Comparison of ENCODE assay signal across 16 cellular contexts in the genomic region with DNA sequence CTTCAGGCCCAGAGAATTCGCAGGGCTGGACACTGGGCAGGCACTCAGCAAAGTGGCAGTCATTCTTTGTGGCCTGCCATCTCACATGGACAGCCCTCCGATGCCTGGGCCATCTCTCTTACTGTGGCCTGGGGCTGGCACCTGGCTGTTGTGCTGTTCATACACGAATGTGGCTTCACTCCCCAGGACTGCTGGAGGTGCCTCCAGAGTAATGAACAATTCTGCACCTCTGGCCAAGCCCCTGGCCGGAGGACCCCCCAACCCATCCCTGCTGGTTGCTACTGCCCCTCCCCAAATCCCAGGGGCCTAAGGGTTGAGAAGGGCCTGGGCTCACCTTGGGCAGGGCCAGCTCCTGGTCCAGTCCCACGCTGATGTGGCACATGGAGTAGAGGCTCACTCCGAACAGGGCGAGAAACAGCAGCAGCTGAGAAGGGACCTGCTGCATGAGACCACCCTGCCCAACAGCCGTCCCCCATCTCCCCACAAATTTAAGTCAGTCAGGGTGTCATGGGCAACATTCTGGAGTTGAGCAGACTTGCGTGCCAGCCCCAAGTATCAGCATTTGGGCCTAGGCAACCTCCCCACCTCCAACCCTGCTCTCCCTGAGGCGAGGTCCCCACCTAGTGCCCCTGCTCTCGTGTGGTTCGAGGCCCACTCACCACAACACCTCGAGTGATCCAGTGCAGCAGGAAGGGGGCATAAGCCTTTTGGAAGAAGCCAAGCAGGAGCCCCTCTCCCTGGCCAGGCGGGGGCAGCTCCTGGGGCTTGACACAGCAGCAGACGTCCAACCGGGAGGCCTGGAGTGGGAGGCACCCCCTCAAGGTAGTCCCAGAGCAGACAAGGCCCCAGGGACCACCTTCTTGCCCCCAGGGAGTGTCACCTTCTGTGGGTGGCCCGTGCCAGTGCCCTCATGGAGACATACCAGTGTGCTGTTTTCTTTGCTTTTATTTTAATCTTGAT. TPM values are rescaled to one million over a fixed set of nuclear protein-coding genes. Genes with fewer than 3 reads are reported as not detected.
DNase-seq lines count a peak whose midpoint lies in the region; ATAC-seq and TF ChIP-seq lines count a peak whose summit lies in the region.
"Had no signal": no experiment of that assay in that cellular context is flagged by ENCODE, and none has a peak within 500 bp of the region (broad histone marks: within the 10 kb centered on the region; RNA-seq: fewer than 3 reads in every experiment).

No MANE protein-coding gene starts in this region.

- no peak overlapping the region for H2BK5ac ChIP-seq in IMR-90 (ENCODE audit: low read depth, low read length, poor library complexity, severe bottlenecking)

- CTCF ChIA-PET in IMR-90 (lab: Yijun Ruan, JAX), result no interaction called here

- H3K4me3 ChIP-seq in IMR-90 (ENCODE audit: insufficient read depth, low read depth, low read length) (no peak overlapping the region), stomach (no peak overlapping the region)

- peaks cover 16% of the 10 kb centered on the region for H3K4me1 ChIP-seq in IMR-90 (ENCODE audit: control insufficient read depth, insufficient read depth, low read length)
- peaks cover 0 to 11% (median 2%) of the 10 kb centered on the region in 4 donors for H3K4me1 ChIP-seq in stomach

- H3K18ac ChIP-seq in IMR-90 (ENCODE audit: low read depth, low read length), result no peak overlapping the region

- no peak overlapping the region for H2AK9ac ChIP-seq in IMR-90 (replicated peaks; ENCODE audit: low read depth, low read length, poor library complexity)

- ATAC-seq in IMR-90 (ENCODE audit: low read depth) (no peak), HG03521 (IDR thresholded peaks at IDR 0.05; ENCODE audit: unreplicated experiment) (no peak), GM19467 (IDR thresholded peaks at IDR 0.05; ENCODE audit: unreplicated experiment) (no peak)

- H3K9me3 ChIP-seq in IMR-90 (ENCODE audit: control insufficient read depth, insufficient read depth, low read length) (no peaks in the 10 kb centered on the region), stomach (peaks cover 0 to 7% (median 5%) of the 10 kb centered on the region in 4 donors)

- TF ChIP-seq CTCF in IMR-90 (conservative IDR thresholded peaks at IDR 0.05; ENCODE audit: low read depth, low read length), result no peak
- TF ChIP-seq CTCF in stomach (IDR thresholded peaks at IDR 0.05), result no peak

- intact Hi-C loops in IMR-90 (cut with micrococcal nuclease), result no loop called here
- intact Hi-C loops in stomach (cut with DNase I; ENCODE audit: low total_unique reads), result no loop called here

- H4K20me1 ChIP-seq in IMR-90 (ENCODE audit: insufficient read depth, low read length), result no peaks in the 10 kb centered on the region

- no peak for TF ChIP-seq POLR2A in IMR-90 (IDR thresholded peaks at IDR 0.05; ENCODE audit: low read depth, low read length)
- TF ChIP-seq POLR2A in stomach (IDR thresholded peaks at IDR 0.05), result no peak

- H2AFZ ChIP-seq in IMR-90 (replicated peaks; ENCODE audit: low read length, poor library complexity), result peak overlapping the region; percentile 41

- H3K36me3 ChIP-seq in IMR-90 (ENCODE audit: control insufficient read depth, insufficient read depth, low read length), result no peaks in the 10 kb centered on the region
- H3K36me3 ChIP-seq in stomach, result no peaks in the 10 kb centered on the region

- dilution Hi-C loops in IMR-90 (cut with HindIII; ENCODE audit: low sequenced_read_pairs, unreplicated experiment), result no loop called here

- no peak overlapping the region for H2BK120ac ChIP-seq in IMR-90 (ENCODE audit: low read depth, low read length)

- no peak overlapping the region for H2BK15ac ChIP-seq in IMR-90 (ENCODE audit: low read depth, low read length)

- H3K9ac ChIP-seq in IMR-90 (ENCODE audit: low read depth, low read length), result no peak overlapping the region

- H3K27me3 ChIP-seq in IMR-90 (ENCODE audit: control insufficient read depth, insufficient read depth, low read length), result no peaks in the 10 kb centered on the region
- no peaks in the 10 kb centered on the region for H3K27me3 ChIP-seq in stomach

- H3K23ac ChIP-seq in IMR-90 (ENCODE audit: low read depth, low read length), result no peak overlapping the region

- no peak overlapping the region for H4K8ac ChIP-seq in IMR-90 (ENCODE audit: low read depth in 2 of 2, low read length in 2 of 2)

- no peak overlapping the region for H3K27ac ChIP-seq in IMR-90 (ENCODE audit: insufficient read depth, low read length)
- H3K27ac ChIP-seq in stomach, result no peak overlapping the region
- H3K27ac ChIP-seq: RWPE1 had no signal

- in situ Hi-C loops in IMR-90 (cut with MboI; ENCODE audit: low sequenced_read_pairs), result no loop called here

- H3K79me1 ChIP-seq in IMR-90 (ENCODE audit: low read depth in 1 of 2, low read length in 2 of 2), result no peaks in the 10 kb centered on the region

- POLR2A ChIA-PET in IMR-90 (lab: Charles Lee; ENCODE audit: unreplicated experiment), result no interaction called here

- H3K14ac ChIP-seq in IMR-90 (replicated peaks; ENCODE audit: low read depth, low read length), result no peak overlapping the region

- no peak overlapping the region for H2BK20ac ChIP-seq in IMR-90 (ENCODE audit: low read depth, low read length)

- H3K4me2 ChIP-seq in IMR-90 (ENCODE audit: low read depth, low read length), result no peak overlapping the region

- no peak overlapping the region; the same call in none of the 2 replicates for H2AK5ac ChIP-seq in IMR-90 (ENCODE audit: low read depth, low read length)

- BruUV-seq in IMR-90 (replicated peaks; lab: Mats Ljungman, UMichigan), result no TSS peak

- no peak overlapping the region for H4K5ac ChIP-seq in IMR-90 (ENCODE audit: low read depth, low read length)

- H3K56ac ChIP-seq in IMR-90 (ENCODE audit: extremely low read depth, insufficient read depth, low read length), result no peak overlapping the region

- no peak overlapping the region for H3K4ac ChIP-seq in IMR-90 (ENCODE audit: low read depth, low read length)

- no peak overlapping the region for H4K91ac ChIP-seq in IMR-90 (ENCODE audit: insufficient read depth, low read depth, low read length)

- DNase-seq in GM03348 (ENCODE audit: low spot score) (peak; percentile 3), IMR-90 (no peak), islet precursor cell (peak; percentile 39), stomach (peak; percentile 21)
- DNase-seq in effector CD8-positive, alpha-beta T cell (lab: John Stamatoyannopoulos, UW), result no peak
- DNase-seq: CD4-positive, alpha-beta T cell; HCEC 1CT; KBM-7; NCI-H1436; NCI-H2171; NCI-H748 treated with DMSO at 0.1 percent for 48 hours had no signal

- TF ChIP-seq EP300 in stomach (IDR thresholded peaks at IDR 0.05), result no peak

- peaks cover 16% of the 10 kb centered on the region for H3K9me1 ChIP-seq in IMR-90 (ENCODE audit: insufficient read depth, low read length)

- WGBS in IMR-90 (ENCODE audit: extremely low coverage in 2 of 2, insufficient read length in 1 of 2), 2 experiments, result 85% methylated on average over 8 of the region's 17 CpGs; no CpG with 5 or more reads in 1 of the 2 experiments
- 79 to 87% (median 84%) methylated on average over 13 to 17 of the region's 17 CpGs for whole genome bisulfite sequencing in stomach, 5 donors

- TF ChIP-seq RAD21 in IMR-90 (IDR thresholded peaks at IDR 0.05; ENCODE audit: low read length), result no peak

TF ChIP-seq in IMR-90, 13 proteins besides CTCF, POLR2A, EP300 and RAD21 (continues in another document):
- TF ChIP-seq MAZ (IDR thresholded peaks at IDR 0.05; ENCODE audit: borderline replicate concordance, low read depth, low read length), result no peak
- TF ChIP-seq RCOR1 (IDR thresholded peaks at IDR 0.05; ENCODE audit: insufficient replicate concordance, low read length), result no peak
- TF ChIP-seq RFX5 (IDR thresholded peaks at IDR 0.05; ENCODE audit: low read depth, low read length), result no peak
- TF ChIP-seq BHLHE40 (IDR thresholded peaks at IDR 0.05; ENCODE audit: low read depth, low read length), result no peak
- no peak for TF ChIP-seq SMC3 (IDR thresholded peaks at IDR 0.05; ENCODE audit: low read depth, low read length)
- TF ChIP-seq, protein P1, sequence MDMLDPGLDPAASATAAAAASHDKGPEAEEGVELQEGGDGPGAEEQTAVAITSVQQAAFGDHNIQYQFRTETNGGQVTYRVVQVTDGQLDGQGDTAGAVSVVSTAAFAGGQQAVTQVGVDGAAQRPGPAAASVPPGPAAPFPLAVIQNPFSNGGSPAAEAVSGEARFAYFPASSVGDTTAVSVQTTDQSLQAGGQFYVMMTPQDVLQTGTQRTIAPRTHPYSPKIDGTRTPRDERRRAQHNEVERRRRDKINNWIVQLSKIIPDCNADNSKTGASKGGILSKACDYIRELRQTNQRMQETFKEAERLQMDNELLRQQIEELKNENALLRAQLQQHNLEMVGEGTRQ (IDR thresholded peaks at IDR 0.05; ENCODE audit: low read depth, low read length), result no peak
- no peak for TF ChIP-seq MXI1 (IDR thresholded peaks at IDR 0.05; ENCODE audit: borderline replicate concordance, low read depth, low read length)
- no peak for TF ChIP-seq CHD1 (IDR thresholded peaks at IDR 0.05; ENCODE audit: low read depth, low read length)
- TF ChIP-seq CEBPB (IDR thresholded peaks at IDR 0.05; ENCODE audit: low read depth, low read length), result no peak
- no peak for TF ChIP-seq NFE2L2 (IDR thresholded peaks at IDR 0.05; ENCODE audit: low read depth, low read length)

RNA-seq across cellular contexts. Expression of a gene that starts 9.4 kb away (rescaled TPM):
- total RNA-seq in IMR-90 (2012; rRNA removed) (not detected in 2 replicates), stomach (1 to 10 TPM in 3 of 5 donors, not detected in 2; 1.1 to 4.9 (median 1.6) TPM)
- polyA plus RNA-seq in IMR-90 (2012; rRNA removed) (0.03 and 0.07 TPM in 2 replicates), stomach (under 1 TPM in 2 of 3 donors, not detected in 1; 0.12 to 0.20 TPM)
- polyA plus RNA-seq in IMR-90 (2012; cell fraction: cytosol; rRNA removed), result 0.08 TPM in 1 of 2 replicates, not detected in the other
- 0.09 and 0.10 TPM in 2 replicates for polyA plus RNA-seq in IMR-90 (2012; cell fraction: nucleus; rRNA removed; ENCODE audit: low replicate concordance)
- total RNA-seq: B cell, NCI-H460 had no signal

RNA-seq across cellular contexts. Expression of a gene that starts 41.2 kb away (rescaled TPM):
- 58.3 and 76.0 TPM in 2 replicates for total RNA-seq in IMR-90 (2012; rRNA removed)
- 37.0 and 49.5 TPM in 2 replicates for polyA plus RNA-seq in IMR-90 (2012; rRNA removed)
- 20.2 and 21.1 TPM in 2 replicates for polyA plus RNA-seq in IMR-90 (2012; cell fraction: cytosol; rRNA removed)
- 42.0 and 53.9 TPM in 2 replicates for polyA plus RNA-seq in IMR-90 (2012; cell fraction: nucleus; rRNA removed; ENCODE audit: low replicate concordance)
- total RNA-seq in stomach, result 100 to 1,000 TPM in 1 of 5 donors, 10 to 100 TPM in 4; 20.4 to 147 (median 52.7) TPM
- polyA plus RNA-seq in stomach, result 10 to 100 TPM; 12.9 to 20.2 (median 15.9) TPM

RNA-seq across cellular contexts. Expression of a gene that starts 42.0 kb away (rescaled TPM):
- total RNA-seq in IMR-90 (2012; rRNA removed) (56.9 and 67.7 TPM in 2 replicates), stomach (10 to 100 TPM; 35.6 to 95.1 (median 47.4) TPM)
- polyA plus RNA-seq in IMR-90 (2012; rRNA removed) (58.2 and 59.4 TPM in 2 replicates), stomach (10 to 100 TPM; 40.9 to 98.7 (median 63.7) TPM)
- 30.4 and 32.4 TPM in 2 replicates for polyA plus RNA-seq in IMR-90 (2012; cell fraction: cytosol; rRNA removed)
- polyA plus RNA-seq in IMR-90 (2012; cell fraction: nucleus; rRNA removed; ENCODE audit: low replicate concordance), result 167 and 209 TPM in 2 replicates

RNA-seq across cellular contexts. Expression of a gene that starts 50.3 kb away (rescaled TPM):
- total RNA-seq in IMR-90 (2012; rRNA removed), result 68.0 and 92.7 TPM in 2 replicates
- polyA plus RNA-seq in IMR-90 (2012; rRNA removed), result 57.3 and 58.6 TPM in 2 replicates
- polyA plus RNA-seq in IMR-90 (2012; cell fraction: cytosol; rRNA removed), result 44.5 and 118 TPM in 2 replicates
- polyA plus RNA-seq in IMR-90 (2012; cell fraction: nucleus; rRNA removed; ENCODE audit: low replicate concordance), result 104 and 122 TPM in 2 replicates
- total RNA-seq in stomach, result 100 to 1,000 TPM in 4 of 5 donors, 10 to 100 TPM in 1; 60.7 to 235 (median 111) TPM
- 10 to 100 TPM; 13.4 to 36.1 (median 24.5) TPM for polyA plus RNA-seq in stomach

Comparison
In these comparisons a context has a peak if more than half of its experiments do, and no peak if none do; other contexts are left out.
1. DNase-seq: peak in GM03348 (single experiment), islet precursor cell (single experiment) and stomach (single experiment); none in IMR-90 (single experiment) and effector CD8-positive, alpha-beta T cell (single experiment).